In the genomic region with DNA sequence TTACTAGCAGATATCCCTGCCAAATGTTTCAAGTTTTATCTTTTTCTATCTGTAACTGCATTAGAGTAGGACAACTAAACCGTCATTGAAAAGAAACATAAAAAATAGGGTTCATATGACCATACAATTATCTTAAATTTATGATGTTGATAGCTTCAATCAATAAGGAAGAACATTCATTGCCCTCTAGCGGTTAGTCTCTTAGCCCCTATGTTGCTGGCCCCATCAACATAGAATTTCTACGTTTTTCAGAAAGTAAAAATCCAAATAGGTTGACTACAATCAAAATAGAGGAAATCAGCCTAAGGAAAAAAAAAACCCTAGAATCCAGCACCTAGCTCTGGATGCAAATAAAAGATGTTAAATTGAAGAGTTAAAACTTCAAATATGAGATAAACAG, we compare ENCODE assay signal across 20 cellular contexts.
DNase-seq lines count a peak whose midpoint lies in the region; ATAC-seq and TF ChIP-seq lines count a peak whose summit lies in the region.
"Had no signal": no experiment of that assay in that cellular context is flagged by ENCODE, and none has a peak within 500 bp of the region (broad histone marks: within the 10 kb centered on the region; RNA-seq: fewer than 3 reads in every experiment).

No MANE protein-coding gene starts in this region.

- in situ Hi-C loops in mammary epithelial cell (cut with MboI; ENCODE audit: low sequenced_read_pairs in 2 of 2) = no loop called here

- H4K20me1 ChIP-seq in mammary epithelial cell (ENCODE audit: insufficient read depth, low read length) = no peaks in the 10 kb centered on the region
- H4K20me1 ChIP-seq in SK-N-SH (ENCODE audit: insufficient read depth) = no peaks in the 10 kb centered on the region

- H3K9ac ChIP-seq in mammary epithelial cell (ENCODE audit: insufficient read depth, low read length) = no peak overlapping the region
- H3K9ac ChIP-seq in SK-N-SH = no peak overlapping the region
- H3K9ac ChIP-seq: GM23248 had no signal

- 16% methylated on average over 3 of the region's 3 CpGs for WGBS in mammary epithelial cell (ENCODE audit: low coverage, missing lambda C conversion rate)
- 1% methylated on average over 3 of the region's 3 CpGs for WGBS in SK-N-SH (ENCODE audit: low lambda C conversion rate)

- H3K9me2 ChIP-seq in SK-N-SH = no peaks in the 10 kb centered on the region

- dilution Hi-C loops in mammary epithelial cell (cut with HindIII; ENCODE audit: low sequenced_read_pairs) = no loop called here

- H3F3A ChIP-seq in SK-N-SH (replicated peaks; ENCODE audit: insufficient read depth) = no peaks in the 10 kb centered on the region

- no peak overlapping the region for H3K27ac Mint-ChIP-seq in MCF 10A (ENCODE audit: low read depth, unreplicated experiment)
- H3K27ac Mint-ChIP-seq: activated naive CD8-positive, alpha-beta T cell treated with anti-CD3 and anti-CD28 coated beads for 36 hours had no signal

- no peak for ATAC-seq in stimulated activated naive CD8-positive, alpha-beta T cell treated with anti-CD3 and anti-CD28 coated beads, Interleukin-15, Interleukin-2, amounts not matched to agents 100 U/mL and 50 U/mL, for 24 hours
- no peak for ATAC-seq in HG02610 (IDR thresholded peaks at IDR 0.05; ENCODE audit: unreplicated experiment)
- ATAC-seq in GM21423 (IDR thresholded peaks at IDR 0.05; ENCODE audit: unreplicated experiment) = no peak
- ATAC-seq: left colon had no signal

- H2AFZ ChIP-seq in mammary epithelial cell (ENCODE audit: low read depth, low read length) (no peak overlapping the region), SK-N-SH (ENCODE audit: low read depth) (no peak overlapping the region)
- H2AFZ ChIP-seq: GM23248 had no signal

- no peaks in the 10 kb centered on the region for H3K79me2 ChIP-seq in mammary epithelial cell (ENCODE audit: insufficient read depth, low read length)
- H3K79me2 ChIP-seq in SK-N-SH (ENCODE audit: insufficient read depth) = no peaks in the 10 kb centered on the region

- H3K27me3 Mint-ChIP-seq in MCF 10A (ENCODE audit: insufficient read depth, unreplicated experiment) = no peaks in the 10 kb centered on the region

- H3K27ac ChIP-seq in mammary epithelial cell (ENCODE audit: insufficient read depth, low read depth, low read length) = no peak overlapping the region
- no peak overlapping the region for H3K27ac ChIP-seq in SK-N-SH (ENCODE audit: low read depth in 2 of 2, low read length in 1 of 2)
- H3K27ac ChIP-seq: GM23248, SJCRH30, uterus had no signal

- H3K36me3 ChIP-seq in mammary epithelial cell (ENCODE audit: insufficient read depth, low read length) = no peaks in the 10 kb centered on the region
- no peaks in the 10 kb centered on the region for H3K36me3 ChIP-seq in SK-N-SH (replicated peaks in 1 of 2; ENCODE audit: control insufficient read depth in 1 of 2, insufficient read depth in 2 of 2, low read length in 1 of 2)
- H3K36me3 ChIP-seq: SJCRH30, uterus had no signal

- peak; percentile 4 for DNase-seq in MCF 10A (ENCODE audit: unreplicated experiment)
- no peak for DNase-seq in mammary epithelial cell
- peak; percentile 8 for DNase-seq in SK-N-SH
- DNase-seq in stimulated activated naive CD8-positive, alpha-beta T cell treated with anti-CD3 and anti-CD28 coated beads, Interleukin-15, Interleukin-2, amounts not matched to agents 100 U/mL and 50 U/mL, for 24 hours = no peak
- no peak for DNase-seq in UCSD-AML1 (lab: John Stamatoyannopoulos, UW; ENCODE audit: unreplicated experiment)
- DNase-seq: ACHN; activated naive CD8-positive, alpha-beta T cell treated with anti-CD3 and anti-CD28 coated beads for 36 hours; DMS79; effector memory CD4-positive, alpha-beta T cell; GM23248; left colon; NCI-H2029; NCI-H510A treated with DMSO at 0.1 percent for 48 hours; stimulated activated CD8-positive, alpha-beta memory T cell treated with anti-CD3 and anti-CD28 coated beads, Interleukin-4, amount 100 ng/mL, for 48 hours; T-helper 2 cell; uterus had no signal

- H3K9me3 ChIP-seq in mammary epithelial cell (replicated peaks; ENCODE audit: insufficient read depth, low read length) (peaks cover 12% of the 10 kb centered on the region), SK-N-SH (no peaks in the 10 kb centered on the region)
- H3K9me3 ChIP-seq: SJCRH30, uterus had no signal

- H3K4me1 ChIP-seq in mammary epithelial cell (ENCODE audit: insufficient read depth, low read length) = no peaks in the 10 kb centered on the region
- no peaks in the 10 kb centered on the region for H3K4me1 ChIP-seq in SK-N-SH (ENCODE audit: control insufficient read depth in 1 of 2, insufficient read depth in 2 of 2, low read depth in 1 of 2, low read length in 1 of 2)
- H3K4me1 ChIP-seq: SJCRH30, uterus had no signal

- peak; percentile 35; the same call in 1 of the 2 replicates for TF ChIP-seq RAD21 in SK-N-SH (IDR thresholded peaks at IDR 0.05; ENCODE audit: low read length)

- no peaks in the 10 kb centered on the region for H3K4me1 Mint-ChIP-seq in MCF 10A (ENCODE audit: insufficient read depth, unreplicated experiment)
- H3K4me1 Mint-ChIP-seq: activated naive CD8-positive, alpha-beta T cell treated with anti-CD3 and anti-CD28 coated beads for 36 hours had no signal

- no peak overlapping the region for H3K4me2 ChIP-seq in mammary epithelial cell (ENCODE audit: insufficient read depth, low read depth, low read length)
- H3K4me2 ChIP-seq in SK-N-SH = no peak overlapping the region

- CTCF ChIA-PET in MCF 10A (lab: Yijun Ruan, JAX) (interaction anchor here (0.6 kb wide), 1 partner anchor 55 kb away, joined by 3 read pairs; no protein-coding TSS in a partner anchor), mammary epithelial cell (lab: Charles Lee; ENCODE audit: low non-redundant PET) (no interaction called here), SK-N-SH (lab: Yijun Ruan, JAX) (interaction anchor here (1.0 to 3.0 kb wide), 2 partner anchors 10 to 19 kb away, joined by 3 to 8 read pairs; no protein-coding TSS in a partner anchor)

- no peak for TF ChIP-seq EP300 in SK-N-SH (IDR thresholded peaks at IDR 0.05; ENCODE audit: borderline replicate concordance in 1 of 2, low read depth in 1 of 2, low read length in 1 of 2)

- H3K4me3 Mint-ChIP-seq in MCF 10A (ENCODE audit: unreplicated experiment) = no peak overlapping the region
- H3K4me3 Mint-ChIP-seq: activated naive CD8-positive, alpha-beta T cell treated with anti-CD3 and anti-CD28 coated beads for 36 hours had no signal

- POLR2A ChIA-PET in MCF 10A (lab: Yijun Ruan, JAX) (interaction anchor here (0.6 kb wide), 1 partner anchor 1034 kb away, joined by 3 read pairs; no protein-coding TSS in a partner anchor), SK-N-SH (lab: Yijun Ruan, JAX) (no interaction called here)

- TF ChIP-seq CTCF in MCF 10A (IDR thresholded peaks at IDR 0.05; ENCODE audit: unreplicated experiment) (peak; percentile 4), mammary epithelial cell (conservative IDR thresholded peaks at IDR 0.05 in 1 of 2, IDR thresholded peaks at IDR 0.05 in 1 of 2; ENCODE audit: extremely low read depth in 1 of 2, insufficient read depth in 1 of 2, low read depth in 1 of 2, low read length in 2 of 2) (no peak), LNCAP (IDR thresholded peaks at IDR 0.05) (peak; percentile 51), SK-N-SH (IDR thresholded peaks at IDR 0.05) (peak; percentile 40; the same call in 1 of the 2 replicates)

- no peak overlapping the region for H3K4me3 ChIP-seq in mammary epithelial cell (replicated peaks in 1 of 3; ENCODE audit: insufficient read depth in 1 of 3, low read depth in 2 of 3, low read length in 3 of 3)
- H3K4me3 ChIP-seq in SK-N-SH (ENCODE audit: low read depth in 2 of 2, low read length in 1 of 2) = no peak overlapping the region
- H3K4me3 ChIP-seq: GM23248, SJCRH30, uterus had no signal

- no peaks in the 10 kb centered on the region for H3K27me3 ChIP-seq in mammary epithelial cell (ENCODE audit: insufficient read depth, low read length)
- H3K27me3 ChIP-seq in SK-N-SH (ENCODE audit: insufficient read depth) = no peaks in the 10 kb centered on the region
- H3K27me3 ChIP-seq: SJCRH30, uterus had no signal

- peaks cover 33% of the 10 kb centered on the region for H3K9me3 Mint-ChIP-seq in MCF 10A (ENCODE audit: unreplicated experiment)
- H3K9me3 Mint-ChIP-seq: activated naive CD8-positive, alpha-beta T cell treated with anti-CD3 and anti-CD28 coated beads for 36 hours had no signal

- no peaks in the 10 kb centered on the region for H3K36me3 Mint-ChIP-seq in MCF 10A (ENCODE audit: insufficient read depth, unreplicated experiment)
- H3K36me3 Mint-ChIP-seq: activated naive CD8-positive, alpha-beta T cell treated with anti-CD3 and anti-CD28 coated beads for 36 hours had no signal

- intact Hi-C loops in MCF 10A (cut with micrococcal nuclease) (no loop called here), mammary epithelial cell (cut with micrococcal nuclease) (no loop called here)

- BruUV-seq in MCF 10A (replicated peaks; lab: Mats Ljungman, UMichigan) = no TSS peak
- no TSS peak for BruUV-seq in mammary epithelial cell (replicated peaks; lab: Mats Ljungman, UMichigan)

TF ChIP-seq in SK-N-SH, 30 proteins besides CTCF, POLR2A, EP300 and RAD21:
- TF ChIP-seq RCOR1 (IDR thresholded peaks at IDR 0.05; ENCODE audit: low read length) (0 out of 2 replicates have a peak, but pooled peaks have one; percentile 10), TCF12 (IDR thresholded peaks at IDR 0.05) (no peak), NFIC (IDR thresholded peaks at IDR 0.05; ENCODE audit: borderline replicate concordance) (no peak)
- TF ChIP-seq, protein P1, sequence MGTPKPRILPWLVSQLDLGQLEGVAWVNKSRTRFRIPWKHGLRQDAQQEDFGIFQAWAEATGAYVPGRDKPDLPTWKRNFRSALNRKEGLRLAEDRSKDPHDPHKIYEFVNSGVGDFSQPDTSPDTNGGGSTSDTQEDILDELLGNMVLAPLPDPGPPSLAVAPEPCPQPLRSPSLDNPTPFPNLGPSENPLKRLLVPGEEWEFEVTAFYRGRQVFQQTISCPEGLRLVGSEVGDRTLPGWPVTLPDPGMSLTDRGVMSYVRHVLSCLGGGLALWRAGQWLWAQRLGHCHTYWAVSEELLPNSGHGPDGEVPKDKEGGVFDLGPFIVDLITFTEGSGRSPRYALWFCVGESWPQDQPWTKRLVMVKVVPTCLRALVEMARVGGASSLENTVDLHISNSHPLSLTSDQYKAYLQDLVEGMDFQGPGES (IDR thresholded peaks at IDR 0.05; ENCODE audit: low read depth, low read length) = no peak
TF ChIP-seq in SK-N-SH: peak in this region for 1.

Comparison
In these comparisons a context has a peak if more than half of its experiments do, and no peak if none do; other contexts are left out.
1. DNase-seq: peak in MCF 10A (single experiment) and SK-N-SH (single experiment); none in mammary epithelial cell (single experiment), stimulated activated naive CD8-positive, alpha-beta T cell treated with anti-CD3 and anti-CD28 coated beads, Interleukin-15, Interleukin-2, amounts not matched to agents 100 U/mL and 50 U/mL, for 24 hours (single experiment) and UCSD-AML1 (single experiment).
2. CTCF ChIP-seq: peak in MCF 10A (single experiment), LNCAP (single experiment) and SK-N-SH (single experiment); none in mammary epithelial cell (0 of 2).